Comparison of ENCODE assay signal across 1 cellular context in the genomic region with DNA sequence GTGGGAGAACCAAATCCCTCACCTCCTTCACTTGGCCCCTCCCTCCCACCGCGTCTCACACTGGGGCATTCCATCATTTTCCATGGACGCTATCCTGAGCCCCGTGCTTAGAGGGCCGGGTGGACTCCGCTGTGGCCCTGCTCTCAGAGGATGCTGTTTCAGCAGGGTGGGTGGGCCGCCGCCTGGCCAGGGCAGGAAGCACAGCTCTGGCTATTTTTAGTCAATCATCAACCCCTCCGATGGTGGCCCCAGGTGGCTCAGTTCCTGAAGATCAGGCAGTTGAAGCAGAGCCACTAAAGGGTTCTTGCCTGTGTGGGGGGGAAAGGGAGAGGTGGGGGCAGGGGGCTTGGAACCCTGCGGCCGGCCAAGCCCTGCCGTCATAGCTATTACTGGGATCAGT.
TF ChIP-seq lines count a peak whose summit lies in the region.

No MANE protein-coding gene starts in this region.

TF ChIP-seq in K562, 482 proteins besides CTCF, POLR2A, EP300 and RAD21 (continued from another document):
- TF ChIP-seq, protein P1, sequence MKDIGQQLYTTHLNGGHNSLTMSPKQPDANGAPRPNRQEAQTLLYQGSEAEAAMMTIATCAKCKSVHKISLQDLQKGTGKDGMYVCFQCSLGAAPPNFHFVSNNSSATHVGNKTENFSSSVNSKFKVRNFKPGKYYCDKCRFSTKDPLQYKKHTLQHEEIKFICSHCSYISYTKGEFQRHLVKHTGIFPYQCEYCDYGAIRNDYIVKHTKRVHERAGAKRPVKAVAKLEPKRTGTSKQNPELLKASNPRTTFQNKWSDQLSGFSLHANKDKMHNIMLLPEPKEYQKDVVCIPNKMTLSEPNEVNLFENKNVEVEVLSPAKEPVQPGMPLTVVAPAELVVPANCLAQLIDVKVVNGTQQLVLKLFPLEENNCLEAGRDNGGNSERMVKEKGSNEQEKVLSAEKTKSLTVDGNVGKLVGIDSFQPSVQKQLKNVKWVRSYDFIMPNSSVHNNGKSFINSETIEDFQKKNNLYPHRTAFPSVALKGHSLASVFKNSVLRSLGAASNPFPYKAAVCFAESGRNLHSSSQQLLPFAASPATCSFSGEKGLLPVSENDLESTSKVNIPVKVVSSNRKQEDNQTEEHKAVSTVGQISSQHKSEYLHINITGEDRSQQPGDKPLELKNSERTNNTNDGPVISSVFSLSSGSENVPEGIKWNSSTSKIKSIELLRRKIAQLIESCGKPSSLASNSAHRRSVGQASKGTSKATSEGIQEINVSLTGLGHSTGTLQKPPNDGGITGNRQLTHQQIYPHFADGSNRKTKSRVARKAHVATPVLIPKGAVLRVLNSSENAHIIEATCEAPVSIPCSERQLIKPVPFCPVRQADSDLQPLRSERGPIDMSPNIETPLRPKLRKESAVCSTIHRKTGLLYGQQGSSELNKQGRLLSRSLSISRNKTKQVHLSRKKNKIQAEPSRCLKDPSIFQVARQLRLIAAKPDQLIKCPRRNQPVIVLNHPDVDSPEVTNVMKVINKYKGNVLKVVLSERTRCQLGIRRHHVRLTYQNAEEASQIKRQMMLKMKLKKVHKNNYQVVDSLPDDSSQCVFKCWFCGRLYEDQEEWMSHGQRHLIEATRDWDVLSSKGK (CRISPR knock-in tag; IDR thresholded peaks at IDR 0.05) = no peak
- TF ChIP-seq ZBTB7A (IDR thresholded peaks at IDR 0.05; ENCODE audit: borderline replicate concordance, control insufficient read depth, low read depth, low read length) (no peak), ZNF239 (CRISPR knock-in tag; IDR thresholded peaks at IDR 0.05) (no peak), RBM22 (IDR thresholded peaks at IDR 0.05; ENCODE audit: low read depth, low read length, poor library complexity, severe bottlenecking) (no peak), ETV5 (CRISPR knock-in tag; IDR thresholded peaks at IDR 0.05; ENCODE audit: low read depth) (no peak), CBX8 (IDR thresholded peaks at IDR 0.05; ENCODE audit: borderline replicate concordance, extremely low read depth, low read depth, low read length, poor library complexity, severe bottlenecking) (no peak), U2AF2 (optimal IDR thresholded peaks at IDR 0.05; ENCODE audit: low read depth, low read length) (no peak)
TF ChIP-seq in K562: peak in this region for 0.
